Comparison of ENCODE assay signal across 9 cellular contexts in the genomic region with DNA sequence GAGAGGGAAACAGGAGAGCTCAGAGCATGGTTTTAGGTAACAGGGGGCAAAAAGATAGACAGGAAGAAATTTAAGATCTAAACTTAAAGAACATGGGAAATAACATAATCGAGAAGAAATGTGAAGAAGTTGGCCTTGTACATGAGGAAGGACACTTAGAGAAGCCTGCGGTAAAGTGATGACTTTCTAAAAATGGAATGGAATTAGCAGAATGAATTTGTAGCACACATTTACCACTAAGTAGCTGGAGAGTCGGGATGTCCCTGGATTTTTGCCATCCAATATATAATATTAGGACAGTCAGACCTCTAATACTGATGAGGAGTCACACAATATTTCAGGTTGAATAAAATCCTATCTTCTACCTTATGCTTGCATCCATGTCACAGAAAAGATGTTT.
"Had no signal": no experiment of that assay in that cellular context is flagged by ENCODE, and none has a peak within 500 bp of the region (broad histone marks: within the 10 kb centered on the region; RNA-seq: fewer than 3 reads in every experiment).

No MANE protein-coding gene starts in this region.

- H3K4me2 ChIP-seq: KMS-11 had no signal

- H3K9ac ChIP-seq: GM23248, KMS-11 had no signal

- H2AFZ ChIP-seq: GM23248 had no signal

- H3K4me3 Mint-ChIP-seq: IgD-negative memory B cell had no signal

- DNase-seq: GM23248, GOT3, H7, KBM-7 had no signal

- ATAC-seq: HCT116, HepG2 had no signal

- H3K36me3 ChIP-seq: HAP-1 had no signal

- H3K27ac Mint-ChIP-seq: IgD-negative memory B cell had no signal

- H3K27me3 Mint-ChIP-seq: IgD-negative memory B cell had no signal

- H3K4me1 ChIP-seq: HAP-1 had no signal

- H3K9me3 ChIP-seq: HAP-1 had no signal

- FAIRE-seq: HepG2 had no signal

- H3K4me3 ChIP-seq: GM23248, HAP-1 had no signal

- H3K4me1 Mint-ChIP-seq: IgD-negative memory B cell had no signal

- H3K36me3 Mint-ChIP-seq: IgD-negative memory B cell had no signal

- H3K27ac ChIP-seq: GM23248, KMS-11 had no signal
